In the genomic region with DNA sequence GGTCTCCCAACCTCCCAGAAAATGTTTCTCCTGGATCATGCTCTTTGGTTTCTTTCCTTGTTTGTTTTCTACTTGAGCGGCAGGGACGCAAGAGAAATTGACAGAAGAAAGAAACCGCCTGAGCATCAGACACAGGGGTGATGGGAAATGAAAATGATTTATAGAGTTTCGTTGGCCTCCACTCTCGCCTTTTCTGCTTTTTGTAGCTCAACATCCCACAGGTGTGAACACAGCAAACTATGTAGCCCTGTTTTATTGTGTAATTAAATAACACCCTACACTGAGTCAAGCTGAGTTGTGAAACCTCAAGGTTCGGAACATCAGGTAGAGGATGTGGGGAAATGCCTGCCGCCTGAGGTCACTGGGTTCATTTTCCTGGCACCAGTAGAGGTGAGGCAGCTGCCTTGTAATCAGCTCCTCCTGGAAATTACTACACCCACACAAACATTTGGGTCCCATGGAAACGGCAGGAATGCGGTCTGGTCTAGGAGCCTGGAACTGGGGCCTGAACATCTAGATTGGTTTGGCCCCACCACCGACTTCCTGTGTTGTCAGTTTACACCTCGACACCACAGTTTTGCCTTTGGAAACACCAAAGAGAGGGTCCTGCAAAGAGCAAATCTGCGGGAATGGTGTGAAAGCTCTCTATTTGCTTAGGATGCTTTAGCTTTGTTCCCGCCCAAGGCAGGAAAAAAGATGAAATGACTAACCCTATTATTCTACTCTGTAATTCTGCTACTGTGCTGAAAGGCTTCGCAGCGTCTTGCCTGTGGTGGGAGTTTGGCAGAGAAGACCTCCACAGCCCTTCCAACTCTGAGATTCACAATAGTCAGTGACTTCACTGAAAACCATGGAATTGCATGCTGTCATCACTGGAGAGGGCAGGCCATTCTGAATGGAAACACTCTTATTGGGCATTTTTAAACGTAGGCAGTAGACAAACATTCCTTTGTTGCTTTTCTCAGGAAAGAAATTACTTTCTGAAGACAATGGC, we compare ENCODE assay signal across 8 cellular contexts. TPM values are rescaled to one million over a fixed set of nuclear protein-coding genes. Genes with fewer than 3 reads are reported as not detected.
DNase-seq lines count a peak whose midpoint lies in the region; ATAC-seq and TF ChIP-seq lines count a peak whose summit lies in the region.

No MANE protein-coding gene starts in this region.

- no peaks in the 10 kb centered on the region; the same call in 1 of the 2 replicates for H3K36me3 Mint-ChIP-seq in HFFc6 (ENCODE audit: low read depth)

- DNase-seq in A673 (ENCODE audit: low spot score) = peak; percentile 5
- peak; percentile 36 for DNase-seq in HFFc6
- peak; percentile 98 for DNase-seq in astrocyte of the hippocampus (ENCODE audit: low read depth, low spot score)
- peak; percentile 37 to 78 for DNase-seq in left colon
- peak; percentile 29 to 37 for DNase-seq in uterus
- DNase-seq in NCI-H2029 (lab: John Stamatoyannopoulos, UW) = no peak
- DNase-seq in NCI-H1048 (lab: John Stamatoyannopoulos, UW) = no peak

- no peak overlapping the region for H3K27ac Mint-ChIP-seq in HFFc6

- no peak for TF ChIP-seq POLR2A in uterus (IDR thresholded peaks at IDR 0.05)

- CTCF ChIA-PET in A673 (lab: Charles Lee) = no interaction called here

- H3K9me3 Mint-ChIP-seq in HFFc6 = no peaks in the 10 kb centered on the region

- intact Hi-C loops in A673 (cut with micrococcal nuclease; ENCODE audit: unreplicated experiment) (no loop called here), left colon (cut with DNase I, micrococcal nuclease) (no loop called here), uterus (cut with DNase I; ENCODE audit: low total_unique reads) (no loop called here)

- H3K4me1 Mint-ChIP-seq in HFFc6 (ENCODE audit: low read depth) = peaks cover 31% of the 10 kb centered on the region

- H3K36me3 ChIP-seq in A673 (ENCODE audit: insufficient read depth, low read length, poor library complexity, severe bottlenecking) = no peaks in the 10 kb centered on the region
- no peaks in the 10 kb centered on the region for H3K36me3 ChIP-seq in uterus

- H3K27ac ChIP-seq in A673 (ENCODE audit: low read depth, low read length, poor library complexity, severe bottlenecking) (no peak overlapping the region), uterus (no peak overlapping the region)

- TF ChIP-seq CTCF in A673 (conservative IDR thresholded peaks at IDR 0.05; ENCODE audit: low read depth, low read length) (no peak), HFFc6 (IDR thresholded peaks at IDR 0.05) (no peak), uterus (IDR thresholded peaks at IDR 0.05) (no peak)

- POLR2A ChIA-PET in A673 (lab: Charles Lee; ENCODE audit: low non-redundant PET) = no interaction called here

- no peaks in the 10 kb centered on the region for H3K4me1 ChIP-seq in A673 (ENCODE audit: insufficient read depth, low read length, poor library complexity, severe bottlenecking)
- no peaks in the 10 kb centered on the region for H3K4me1 ChIP-seq in uterus

- H3K9me3 ChIP-seq in A673 (ENCODE audit: low read depth, low read length, poor library complexity, severe bottlenecking) (no peaks in the 10 kb centered on the region), uterus (no peaks in the 10 kb centered on the region)

- no peak overlapping the region for H3K4me3 Mint-ChIP-seq in HFFc6

- ATAC-seq in left colon (peak; percentile 84), HG03280 (IDR thresholded peaks at IDR 0.05; ENCODE audit: unreplicated experiment) (no peak)

- H3K4me3 ChIP-seq in A673 (ENCODE audit: low read depth, low read length, poor library complexity, severe bottlenecking) (no peak overlapping the region), uterus (no peak overlapping the region)

- H3K27me3 Mint-ChIP-seq in HFFc6 (ENCODE audit: insufficient read depth) = peaks cover 23% of the 10 kb centered on the region

- BruUV-seq in A673 (replicated peaks; lab: Mats Ljungman, UMichigan) = no TSS peak

- H3K27me3 ChIP-seq in A673 (replicated peaks; ENCODE audit: insufficient read depth, low read depth, low read length, poor library complexity) (no peaks in the 10 kb centered on the region), uterus (no peaks in the 10 kb centered on the region)

RNA-seq across cellular contexts. Expression of gene ADAT2, which starts 53.0 kb away (rescaled TPM):
- total RNA-seq in A673 (2021) (9.0 and 9.9 TPM in 2 replicates), left colon (10 to 100 TPM in 1 of 2 donors, 1 to 10 TPM in 1; 6.7 to 11.6 TPM), uterus (10 to 100 TPM in 1 of 4 donors, 1 to 10 TPM in 3; 3.8 to 26.1 (median 5.9) TPM)
- total RNA-seq in HFFc6 (2021; fragmentation: NEBNext Ultra II Directional; extraction: Animal tissue kit (Norgen Biotek cat#: 25700)) = 1 to 10 TPM; 2.8 to 4.6 (median 4.1) TPM

RNA-seq across cellular contexts. Expression of gene PEX3, which starts 53.1 kb away (rescaled TPM):
- total RNA-seq in A673 (2021) (15.5 and 19.0 TPM in 2 replicates), left colon (10 to 100 TPM; 10.4 to 11.2 TPM), uterus (10 to 100 TPM in 3 of 4 donors, 1 to 10 TPM in 1; 4.1 to 29.7 (median 19.7) TPM)
- 10 to 100 TPM; 18.7 to 23.7 (median 20.4) TPM for total RNA-seq in HFFc6 (2021; fragmentation: NEBNext Ultra II Directional; extraction: Animal tissue kit (Norgen Biotek cat#: 25700))

Comparison
In these comparisons a context has a peak if more than half of its experiments do, and no peak if none do; other contexts are left out.
1. DNase-seq: peak in A673 (single experiment), HFFc6 (single experiment), astrocyte of the hippocampus (single experiment), left colon (2 of 2) and uterus (2 of 2); none in NCI-H2029 (single experiment) and NCI-H1048 (single experiment).